Comparison of ENCODE assay signal across 8 cellular contexts in the genomic region with DNA sequence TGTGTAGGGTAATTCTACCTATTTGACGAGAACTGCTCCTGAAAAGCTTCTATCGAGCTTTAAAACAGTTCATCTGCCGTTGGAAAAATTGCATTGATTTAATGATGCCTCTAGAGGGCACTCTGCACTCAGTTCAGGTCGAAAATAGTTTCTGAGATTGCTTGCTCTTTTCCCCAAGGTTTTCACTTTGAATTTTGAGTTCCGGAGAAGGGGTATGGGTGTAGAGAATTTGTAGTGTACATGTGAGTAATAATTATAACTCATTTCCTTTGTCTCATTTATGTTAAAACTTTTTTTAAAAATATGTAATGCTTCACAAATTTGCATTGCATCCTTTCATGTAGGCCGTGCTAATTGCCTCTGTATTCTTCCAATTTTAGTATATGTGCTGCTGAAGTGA. TPM values are rescaled to one million over a fixed set of nuclear protein-coding genes. Genes with fewer than 3 reads are reported as not detected.
DNase-seq lines count a peak whose midpoint lies in the region; TF ChIP-seq lines count a peak whose summit lies in the region.

No MANE protein-coding gene starts in this region.

- intact Hi-C loops in uterus (cut with DNase I; ENCODE audit: low total_unique reads), result no loop called here

- no peaks in the 10 kb centered on the region for H3K27me3 ChIP-seq in uterus

- no peaks in the 10 kb centered on the region for H3K4me1 ChIP-seq in uterus

- H3K4me3 ChIP-seq in uterus, result no peak overlapping the region

- DNase-seq in NCI-H146 (lab: John Stamatoyannopoulos, UW), result peak; percentile 1
- no peak for DNase-seq in NCI-H146 treated with DMSO at 0.1 percent for 48 hours (lab: John Stamatoyannopoulos, UW; ENCODE audit: unreplicated experiment)
- peak; percentile 37 for DNase-seq in H4 (ENCODE audit: low spot score)
- peak; percentile 47 for DNase-seq in NCI-H69 (lab: John Stamatoyannopoulos, UW)
- peak; percentile 60 for DNase-seq in astrocyte of the hippocampus (ENCODE audit: low read depth, low spot score)
- DNase-seq in left kidney (ENCODE audit: low read depth, low spot score), result peak; percentile 68
- no peak for DNase-seq in uterus
- DNase-seq in mesenteric fat pad (ENCODE audit: low spot score), result no peak

- H3K27ac ChIP-seq in uterus, result no peak overlapping the region

- no peaks in the 10 kb centered on the region for H3K36me3 ChIP-seq in uterus

- TF ChIP-seq POLR2A in uterus (IDR thresholded peaks at IDR 0.05), result no peak

- no peaks in the 10 kb centered on the region for H3K9me3 ChIP-seq in uterus

- TF ChIP-seq CTCF in uterus (IDR thresholded peaks at IDR 0.05), result peak; percentile 32 to 44 (median 42)

RNA-seq across cellular contexts. Expression of a gene that starts 28.4 kb away (rescaled TPM):
- total RNA-seq in H4 (2014; rRNA removed; shearing (Covaris generic)), result 0.66 and 1.5 TPM in 2 replicates
- total RNA-seq in uterus (under 1 TPM in 1 of 4 donors, not detected in 3; 0.48 TPM), mesenteric fat pad (0.16 TPM)

Comparison
In these comparisons a context has a peak if more than half of its experiments do, and no peak if none do; other contexts are left out.
1. DNase-seq: peak in NCI-H146 (single experiment), H4 (single experiment), NCI-H69 (single experiment), astrocyte of the hippocampus (single experiment) and left kidney (single experiment); none in NCI-H146 treated with DMSO at 0.1 percent for 48 hours (single experiment), uterus (0 of 2) and mesenteric fat pad (single experiment).